ENCODE assay signal across 22 cellular contexts in the genomic region with DNA sequence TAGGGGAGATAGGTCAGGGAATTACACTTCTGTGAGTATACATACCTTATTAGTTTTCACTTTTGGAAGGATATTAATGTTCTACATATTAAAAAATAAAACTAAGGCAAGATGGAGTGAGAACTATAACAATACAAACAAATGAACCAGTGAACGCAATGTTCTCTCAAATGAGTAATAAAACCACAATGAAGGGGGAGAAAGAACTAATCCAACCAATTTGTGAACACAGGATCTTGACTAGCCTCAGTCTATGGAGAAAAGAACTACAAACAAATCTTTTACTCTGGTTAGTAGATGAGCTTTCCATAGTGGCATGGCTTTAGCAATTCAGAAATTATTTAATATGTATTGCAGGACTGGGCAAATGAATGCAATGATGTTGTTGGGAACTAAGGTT. TPM values are rescaled to one million over a fixed set of nuclear protein-coding genes. Genes with fewer than 3 reads are reported as not detected.
DNase-seq lines count a peak whose midpoint lies in the region; ATAC-seq and TF ChIP-seq lines count a peak whose summit lies in the region.
"Had no signal": no experiment of that assay in that cellular context is flagged by ENCODE, and none has a peak within 500 bp of the region (broad histone marks: within the 10 kb centered on the region; RNA-seq: fewer than 3 reads in every experiment).

No MANE protein-coding gene starts in this region.

- WGBS in upper lobe of left lung, 2 donors: 78 to 91% methylated on average over 1 of the region's 1 CpG

- no peaks in the 10 kb centered on the region for H3K9me3 ChIP-seq in upper lobe of left lung
- H3K9me3 ChIP-seq: BLaER1 had no signal

- no peak for ATAC-seq in stimulated activated memory B cell treated with anti-CD40 and anti-IgM and Interleukin-4, amounts not matched to agents 10 μg/mL and 1 μg/mL and 100 μg/mL, for 72 hours
- ATAC-seq in upper lobe of left lung (ENCODE audit: low FRiP score in 2 of 2): no peak
- no peak for ATAC-seq in stimulated activated naive CD8-positive, alpha-beta T cell treated with anti-CD3 and anti-CD28 coated beads, Interleukin-15, amount 100 ng/mL, for 72 hours
- no peak for ATAC-seq in HG02798 (IDR thresholded peaks at IDR 0.05; ENCODE audit: poor library complexity, unreplicated experiment)
- ATAC-seq: GM12878, SK-N-SH treated with all-trans-retinoic acid at 6 μM for 48 hours had no signal

- no peaks in the 10 kb centered on the region for H3K27me3 Mint-ChIP-seq in stimulated activated memory B cell treated with anti-CD40 and anti-IgM and Interleukin-4, amounts not matched to agents 10 μg/mL and 1 μg/mL and 100 μg/mL, for 72 hours
- no peaks in the 10 kb centered on the region for H3K27me3 Mint-ChIP-seq in stimulated activated naive CD8-positive, alpha-beta T cell treated with anti-CD3 and anti-CD28 coated beads, Interleukin-15, amount 100 ng/mL, for 72 hours

- no peak overlapping the region for H3K27ac ChIP-seq in upper lobe of left lung
- H3K27ac ChIP-seq: BLaER1, RWPE1 had no signal

- no peak overlapping the region for H3K4me3 Mint-ChIP-seq in stimulated activated memory B cell treated with anti-CD40 and anti-IgM and Interleukin-4, amounts not matched to agents 10 μg/mL and 1 μg/mL and 100 μg/mL, for 72 hours
- H3K4me3 Mint-ChIP-seq in stimulated activated naive CD8-positive, alpha-beta T cell treated with anti-CD3 and anti-CD28 coated beads, Interleukin-15, amount 100 ng/mL, for 72 hours: no peak overlapping the region
- H3K4me3 Mint-ChIP-seq: CD4-positive, alpha-beta T cell; HFFc6 had no signal

- DNase-seq in M059J (ENCODE audit: low read depth) (peak; percentile 21), amniotic epithelial cell (ENCODE audit: low read depth) (peak; percentile 58), foreskin fibroblast (peak; percentile 29 to 43), upper lobe of left lung (no peak)
- no peak for DNase-seq in stimulated activated naive CD8-positive, alpha-beta T cell treated with anti-CD3 and anti-CD28 coated beads, Interleukin-15, amount 100 ng/mL, for 72 hours
- DNase-seq: CD4-positive, alpha-beta T cell; COR-L47; DMS 273 treated with DMSO at 0.1 percent for 48 hours; DMS79 treated with DMSO at 0.1 percent for 48 hours; H7; HFFc6; KG1; NCI-H1694; NCI-H2081; NCI-H2171; NCI-H524 treated with DMSO at 0.1 percent for 48 hours had no signal

- H3K36me3 ChIP-seq in upper lobe of left lung: no peaks in the 10 kb centered on the region
- H3K36me3 ChIP-seq: BLaER1 had no signal

- peak overlapping the region; percentile 69 for H3K27ac Mint-ChIP-seq in stimulated activated memory B cell treated with anti-CD40 and anti-IgM and Interleukin-4, amounts not matched to agents 10 μg/mL and 1 μg/mL and 100 μg/mL, for 72 hours
- H3K27ac Mint-ChIP-seq in stimulated activated naive CD8-positive, alpha-beta T cell treated with anti-CD3 and anti-CD28 coated beads, Interleukin-15, amount 100 ng/mL, for 72 hours: no peak overlapping the region
- H3K27ac Mint-ChIP-seq: CD4-positive, alpha-beta T cell; HFFc6 had no signal

- no peaks in the 10 kb centered on the region for H3K4me1 ChIP-seq in upper lobe of left lung
- H3K4me1 ChIP-seq: BLaER1 had no signal

- no peaks in the 10 kb centered on the region for H3K9me3 Mint-ChIP-seq in stimulated activated memory B cell treated with anti-CD40 and anti-IgM and Interleukin-4, amounts not matched to agents 10 μg/mL and 1 μg/mL and 100 μg/mL, for 72 hours
- H3K9me3 Mint-ChIP-seq in stimulated activated naive CD8-positive, alpha-beta T cell treated with anti-CD3 and anti-CD28 coated beads, Interleukin-15, amount 100 ng/mL, for 72 hours: no peaks in the 10 kb centered on the region
- H3K9me3 Mint-ChIP-seq: CD4-positive, alpha-beta T cell; HFFc6 had no signal

- no peaks in the 10 kb centered on the region for H3K36me3 Mint-ChIP-seq in stimulated activated memory B cell treated with anti-CD40 and anti-IgM and Interleukin-4, amounts not matched to agents 10 μg/mL and 1 μg/mL and 100 μg/mL, for 72 hours

- H3K27me3 ChIP-seq in upper lobe of left lung: no peaks in the 10 kb centered on the region
- H3K27me3 ChIP-seq: BLaER1 had no signal

- TF ChIP-seq POLR2A in upper lobe of left lung (IDR thresholded peaks at IDR 0.05): no peak

- peaks cover 85% of the 10 kb centered on the region for H3K4me1 Mint-ChIP-seq in stimulated activated memory B cell treated with anti-CD40 and anti-IgM and Interleukin-4, amounts not matched to agents 10 μg/mL and 1 μg/mL and 100 μg/mL, for 72 hours
- H3K4me1 Mint-ChIP-seq in stimulated activated naive CD8-positive, alpha-beta T cell treated with anti-CD3 and anti-CD28 coated beads, Interleukin-15, amount 100 ng/mL, for 72 hours: peaks cover 8% of the 10 kb centered on the region

- no peak for TF ChIP-seq EP300 in upper lobe of left lung (IDR thresholded peaks at IDR 0.05)

- H3K4me3 ChIP-seq in foreskin fibroblast (ENCODE audit: low read depth in 1 of 2, low read length in 2 of 2) (no peak overlapping the region), upper lobe of left lung (no peak overlapping the region)
- H3K4me3 ChIP-seq: BLaER1, GM12878 had no signal

- TF ChIP-seq CTCF in foreskin fibroblast (IDR thresholded peaks at IDR 0.05; ENCODE audit: low read depth, low read length) (no peak), upper lobe of left lung (IDR thresholded peaks at IDR 0.05) (no peak)

RNA-seq across cellular contexts. Expression of gene ATOSA, which starts 26.9 kb away (rescaled TPM):
- 11.3 and 13.2 TPM in 2 replicates for total RNA-seq in M059J (2014; rRNA removed; shearing (Covaris generic))
- total RNA-seq in upper lobe of left lung: 100 to 1,000 TPM in 2 of 6 donors, 10 to 100 TPM in 4; 30.8 to 115 (median 45.4) TPM

Comparison
In these comparisons a context has a peak if more than half of its experiments do, and no peak if none do; other contexts are left out.
1. DNase-seq: peak in M059J (single experiment), amniotic epithelial cell (single experiment) and foreskin fibroblast (2 of 2); none in upper lobe of left lung (0 of 2) and stimulated activated naive CD8-positive, alpha-beta T cell treated with anti-CD3 and anti-CD28 coated beads, Interleukin-15, amount 100 ng/mL, for 72 hours (0 of 2).